Comparison of ENCODE assay signal across 8 cellular contexts in genomic region chr1:227947678-227948492, GRCh38. TPM values are rescaled to one million over a fixed set of nuclear protein-coding genes. Genes with fewer than 3 reads are reported as not detected.
DNase-seq lines count a peak whose midpoint lies in the region; ATAC-seq and TF ChIP-seq lines count a peak whose summit lies in the region.

A gene with protein sequence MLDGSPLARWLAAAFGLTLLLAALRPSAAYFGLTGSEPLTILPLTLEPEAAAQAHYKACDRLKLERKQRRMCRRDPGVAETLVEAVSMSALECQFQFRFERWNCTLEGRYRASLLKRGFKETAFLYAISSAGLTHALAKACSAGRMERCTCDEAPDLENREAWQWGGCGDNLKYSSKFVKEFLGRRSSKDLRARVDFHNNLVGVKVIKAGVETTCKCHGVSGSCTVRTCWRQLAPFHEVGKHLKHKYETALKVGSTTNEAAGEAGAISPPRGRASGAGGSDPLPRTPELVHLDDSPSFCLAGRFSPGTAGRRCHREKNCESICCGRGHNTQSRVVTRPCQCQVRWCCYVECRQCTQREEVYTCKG (minus strand): TSS chr1:227947932. CDS start chr1:227947887, 45 bp downstream.

- no peaks in the 10 kb centered on the region for H3K9me3 Mint-ChIP-seq in HFFc6

- H3K27me3 ChIP-seq in Panc1 (ENCODE audit: control insufficient read depth, insufficient read depth, low read length) (no peaks in the 10 kb centered on the region), dorsolateral prefrontal cortex (peaks cover 0 to 40% (median 12%) of the 10 kb centered on the region in 45 donors), right lobe of liver (no peaks in the 10 kb centered on the region), tibial nerve (peaks cover 0 to 18% of the 10 kb centered on the region in 2 donors)

- CTCF ChIA-PET in Panc1 (lab: Charles Lee), result no interaction called here

- H3K4me1 ChIP-seq in Panc1 (ENCODE audit: control insufficient read depth, insufficient read depth, low read length) (peaks cover 36% of the 10 kb centered on the region), right lobe of liver (peaks cover 0 to 9% (median 0%) of the 10 kb centered on the region in 4 donors), tibial nerve (peaks cover 0 to 71% (median 20%) of the 10 kb centered on the region in 4 donors)

- no peak within 1 kb of the TSS for H3K27ac Mint-ChIP-seq in HFFc6

- no TSS peak for BruUV-seq in Panc1 (replicated peaks; lab: Mats Ljungman, UMichigan)

- intact Hi-C loops in Panc1 (cut with micrococcal nuclease; ENCODE audit: unreplicated experiment) (loop anchor here (2.0 to 10.0 kb wide), 3 partner anchors 153 to 466 kb away; no protein-coding TSS in a partner anchor), dorsolateral prefrontal cortex (cut with DNase I) (loop anchor here (2.0 to 5.0 kb wide), 3 partner anchors 185 to 467 kb away; no protein-coding TSS in a partner anchor), right lobe of liver (cut with DNase I) (loop anchor here (5.0 to 10.0 kb wide), 3 partner anchors 183 to 463 kb away; no protein-coding TSS in a partner anchor)

- no peaks in the 10 kb centered on the region for H3K36me3 Mint-ChIP-seq in HFFc6 (ENCODE audit: low read depth)

- no peak for TF ChIP-seq POLR2A in right lobe of liver (IDR thresholded peaks at IDR 0.05)
- TF ChIP-seq POLR2A in tibial nerve (IDR thresholded peaks at IDR 0.05), result peak; percentile 20 to 71

- H3K27me3 Mint-ChIP-seq in HFFc6 (ENCODE audit: insufficient read depth), result peaks cover 19% of the 10 kb centered on the region

- H3K27ac ChIP-seq in Panc1 (ENCODE audit: low read length) (peak within 1 kb of the TSS; percentile 90), dorsolateral prefrontal cortex (no peak within 1 kb of the TSS), right lobe of liver (no peak within 1 kb of the TSS), tibial nerve (peak within 1 kb of the TSS; percentile 62 to 90 (median 88))

- no peaks in the 10 kb centered on the region for H3K36me3 ChIP-seq in Panc1 (ENCODE audit: control insufficient read depth, insufficient read depth, low read length)
- H3K36me3 ChIP-seq in right lobe of liver, result no peaks in the 10 kb centered on the region
- no peaks in the 10 kb centered on the region for H3K36me3 ChIP-seq in tibial nerve

- TF ChIP-seq EP300 in tibial nerve (IDR thresholded peaks at IDR 0.05), result no peak

- POLR2A ChIA-PET in Panc1 (lab: Charles Lee), result no interaction called here

- in situ Hi-C loops in Panc1 (cut with HindIII; ENCODE audit: low pct_unique_long_range_greater_than_20kb, low sequenced_read_pairs), result no loop called here

- TF ChIP-seq CTCF in HFFc6 (IDR thresholded peaks at IDR 0.05) (no peak), Panc1 (IDR thresholded peaks at IDR 0.05) (no peak; the same call in 1 of the 2 replicates), dorsolateral prefrontal cortex (IDR thresholded peaks at IDR 0.05 in 54 of 56, conservative IDR thresholded peaks at IDR 0.05 in 2 of 56; ENCODE audit: low read depth in 1 of 56, partially characterized antibody in 56 of 56) (no peak), right lobe of liver (IDR thresholded peaks at IDR 0.05) (no peak), tibial nerve (IDR thresholded peaks at IDR 0.05) (peak in 1 of 5 experiments; percentile 17)

- 1% methylated on average over 12 of the region's 119 CpGs for WGBS in right lobe of liver (ENCODE audit: insufficient coverage, low coverage, low lambda C conversion rate, missing lambda C conversion rate)
- WGBS in tibial nerve, 2 donors, result 0 to 1% methylated on average over 19 to 58 of the region's 119 CpGs

- no peaks in the 10 kb centered on the region for H3K9me3 ChIP-seq in Panc1 (ENCODE audit: control insufficient read depth, insufficient read depth, low read depth, low read length)
- H3K9me3 ChIP-seq in right lobe of liver, result no peaks in the 10 kb centered on the region
- H3K9me3 ChIP-seq in tibial nerve, result no peaks in the 10 kb centered on the region

- peak within 1 kb of the TSS; percentile 71 to 91 for H3K4me3 ChIP-seq in Panc1 (ENCODE audit: low read depth in 2 of 2, low read length in 2 of 2)
- H3K4me3 ChIP-seq in dorsolateral prefrontal cortex, result peak within 1 kb of the TSS; percentile 1 to 69 (median 50)
- H3K4me3 ChIP-seq in right lobe of liver, result peak within 1 kb of the TSS; percentile 16 to 36 (median 27)
- peak within 1 kb of the TSS; percentile 43 to 74 (median 52) for H3K4me3 ChIP-seq in tibial nerve

- peaks cover 16% of the 10 kb centered on the region; the same call in 1 of the 2 replicates for H3K4me1 Mint-ChIP-seq in HFFc6 (ENCODE audit: low read depth)

- peak; percentile 91 for DNase-seq in DMS53 (lab: John Stamatoyannopoulos, UW)
- DNase-seq in HFFc6, result no peak
- DNase-seq in Panc1 (ENCODE audit: low read depth, low spot score), result no peak
- peak in 3 of 10 donors; percentile 12 to 45 (median 30) for DNase-seq in dorsolateral prefrontal cortex
- peak; percentile 21 to 53 (median 37) for DNase-seq in right lobe of liver
- DNase-seq in tibial nerve (ENCODE audit: low spot score in 2 of 2), result no peak
- no peak for DNase-seq in stimulated activated CD8-positive, alpha-beta memory T cell treated with anti-CD3 and anti-CD28 coated beads, Interleukin-4, amount 100 ng/mL, for 48 hours

- peak within 1 kb of the TSS; percentile 83 for H3K4me3 Mint-ChIP-seq in HFFc6

- ATAC-seq in Panc1 (peak; percentile 77), right lobe of liver (peak; percentile 19 to 47 (median 32)), HG03442 (IDR thresholded peaks at IDR 0.05; ENCODE audit: unreplicated experiment) (no peak)

RNA-seq across cellular contexts. Expression of the gene that starts here (rescaled TPM):
- total RNA-seq in HFFc6 (2021; fragmentation: NEBNext Ultra II Directional; extraction: Animal tissue kit (Norgen Biotek cat#: 25700)), result under 1 TPM; 0.17 to 0.67 (median 0.57) TPM
- total RNA-seq in Panc1 (2021; ENCODE audit: unreplicated experiment) (26.5 TPM), dorsolateral prefrontal cortex (1 to 10 TPM in 72 of 120 experiments, under 1 TPM in 48; 0.24 to 3.3 (median 1.2) TPM), right lobe of liver (under 1 TPM in 5 of 6 experiments, not detected in 1; 0.09 to 0.19 (median 0.10) TPM), tibial nerve (10 to 100 TPM in 1 of 4 donors, 1 to 10 TPM in 3; 5.1 to 12.8 (median 8.5) TPM)
- polyA plus RNA-seq in Panc1 (2012; ENCODE audit: insufficient read length), result 46.9 TPM

Comparison
In these comparisons a context has a peak if more than half of its experiments do, and no peak if none do; other contexts are left out.
1. Peak in DNase-seq, ATAC-seq and H3K4me3 ChIP-seq in right lobe of liver; RNA of the gene not detected or under 1 TPM.
2. H3K27ac ChIP-seq: peak in Panc1 (single experiment) and tibial nerve (4 of 4); none in dorsolateral prefrontal cortex (0 of 59) and right lobe of liver (0 of 3).
3. H3K4me3 ChIP-seq: peak in every context shown above with its lines; median percentile 81 in Panc1; 52 in tibial nerve; 50 in dorsolateral prefrontal cortex; 27 in right lobe of liver.